11 cellular contexts compared by ENCODE assay signal in genomic region chr6:57048577-57048976, GRCh38. TPM values are rescaled to one million over a fixed set of nuclear protein-coding genes. Genes with fewer than 3 reads are reported as not detected.
DNase-seq lines count a peak whose midpoint lies in the region; ATAC-seq and TF ChIP-seq lines count a peak whose summit lies in the region.
"Had no signal": no experiment of that assay in that cellular context is flagged by ENCODE, and none has a peak within 500 bp of the region (broad histone marks: within the 10 kb centered on the region; RNA-seq: fewer than 3 reads in every experiment).

No MANE protein-coding gene starts in this region.

- peaks cover 24% of the 10 kb centered on the region for H3K4me1 ChIP-seq in OCI-LY7 (ENCODE audit: insufficient read depth, low read length, poor library complexity, severe bottlenecking)

- peaks cover 29% of the 10 kb centered on the region for H3K4me1 Mint-ChIP-seq in activated T-cell treated with anti-CD3 and anti-CD28 coated beads, Interleukin-2, amount 50 U/mL, for 24 hours (ENCODE audit: low read depth)
- H3K4me1 Mint-ChIP-seq in effector memory CD8-positive, alpha-beta T cell (ENCODE audit: low read depth in 2 of 2), result peaks cover 18 to 20% of the 10 kb centered on the region in 2 donors
- H3K4me1 Mint-ChIP-seq in progenitor cell of endocrine pancreas (ENCODE audit: low read depth), result peaks cover 19% of the 10 kb centered on the region

- peak overlapping the region; percentile 71 for H3K4me2 ChIP-seq in OCI-LY7 (ENCODE audit: low read length)

- peaks cover 54% of the 10 kb centered on the region for H3K36me3 Mint-ChIP-seq in activated T-cell treated with anti-CD3 and anti-CD28 coated beads, Interleukin-2, amount 50 U/mL, for 24 hours (ENCODE audit: low read depth)
- peaks cover 44% of the 10 kb centered on the region for H3K36me3 Mint-ChIP-seq in effector memory CD8-positive, alpha-beta T cell (ENCODE audit: insufficient read depth)
- peaks cover 25% of the 10 kb centered on the region for H3K36me3 Mint-ChIP-seq in progenitor cell of endocrine pancreas (ENCODE audit: insufficient read depth)

- no peaks in the 10 kb centered on the region for H3K9me3 ChIP-seq in OCI-LY7 (ENCODE audit: low read length)

- POLR2A ChIA-PET in OCI-LY7 (lab: Charles Lee), result interaction anchor here (0.5 to 0.7 kb wide), 2 partner anchors 10 to 119 kb away, joined by 3 to 4 read pairs; no protein-coding TSS in a partner anchor

- H3K27ac Mint-ChIP-seq in activated T-cell treated with anti-CD3 and anti-CD28 coated beads, Interleukin-2, amount 50 U/mL, for 24 hours, result no peak overlapping the region
- peak overlapping the region; percentile 44 to 51 for H3K27ac Mint-ChIP-seq in effector memory CD8-positive, alpha-beta T cell
- H3K27ac Mint-ChIP-seq in progenitor cell of endocrine pancreas, result no peak overlapping the region

- H3K9me2 ChIP-seq in OCI-LY7 (ENCODE audit: insufficient read depth, low read length), result no peaks in the 10 kb centered on the region

- H4K20me1 ChIP-seq in OCI-LY7 (ENCODE audit: insufficient read depth, low read length), result peaks cover 9% of the 10 kb centered on the region; the same call in 1 of the 2 replicates

- no peak for ATAC-seq in effector memory CD8-positive, alpha-beta T cell (replicated peaks)
- ATAC-seq in GM18498 (IDR thresholded peaks at IDR 0.05; ENCODE audit: unreplicated experiment), result no peak

- BruUV-seq in OCI-LY7 (replicated peaks; lab: Mats Ljungman, UMichigan), result no TSS peak

- in situ Hi-C loops in KBM-7 (cut with MboI; ENCODE audit: low pct_unique_long_range_greater_than_20kb, low sequenced_read_pairs), result no loop called here

- H3K27ac ChIP-seq in OCI-LY7 (ENCODE audit: low read depth, low read length, poor library complexity, severe bottlenecking), result no peak overlapping the region
- H3K27ac ChIP-seq: coronary artery had no signal

- H3K27me3 Mint-ChIP-seq in activated T-cell treated with anti-CD3 and anti-CD28 coated beads, Interleukin-2, amount 50 U/mL, for 24 hours, result peaks cover 21% of the 10 kb centered on the region
- H3K27me3 Mint-ChIP-seq in effector memory CD8-positive, alpha-beta T cell, result peaks cover 6 to 7% of the 10 kb centered on the region in 2 donors
- peaks cover 10% of the 10 kb centered on the region for H3K27me3 Mint-ChIP-seq in progenitor cell of endocrine pancreas

- no peaks in the 10 kb centered on the region for H3K9me3 Mint-ChIP-seq in activated T-cell treated with anti-CD3 and anti-CD28 coated beads, Interleukin-2, amount 50 U/mL, for 24 hours
- no peaks in the 10 kb centered on the region for H3K9me3 Mint-ChIP-seq in effector memory CD8-positive, alpha-beta T cell
- peaks cover 3% of the 10 kb centered on the region for H3K9me3 Mint-ChIP-seq in progenitor cell of endocrine pancreas (ENCODE audit: low read depth)

- CTCF ChIA-PET in OCI-LY7 (lab: Charles Lee; ENCODE audit: unreplicated experiment), result no interaction called here

- H3K79me2 ChIP-seq in OCI-LY7 (ENCODE audit: insufficient read depth, low read depth, low read length), result peaks cover 35% of the 10 kb centered on the region

- peak overlapping the region; percentile 68 for H3K4me3 Mint-ChIP-seq in activated T-cell treated with anti-CD3 and anti-CD28 coated beads, Interleukin-2, amount 50 U/mL, for 24 hours
- peak overlapping the region; percentile 39 to 48 for H3K4me3 Mint-ChIP-seq in effector memory CD8-positive, alpha-beta T cell
- H3K4me3 Mint-ChIP-seq in progenitor cell of endocrine pancreas (ENCODE audit: low read depth), result peak overlapping the region; percentile 45

- TF ChIP-seq CTCF in OCI-LY7 (conservative IDR thresholded peaks at IDR 0.05; ENCODE audit: low read length) (no peak), progenitor cell of endocrine pancreas (IDR thresholded peaks at IDR 0.05; ENCODE audit: unreplicated experiment) (no peak)

- intact Hi-C loops in OCI-LY7 (cut with micrococcal nuclease; ENCODE audit: unreplicated experiment), result no loop called here

- no peak for DNase-seq in activated T-cell treated with anti-CD3 and anti-CD28 coated beads, Interleukin-2, amount 50 U/mL, for 24 hours
- DNase-seq in activated T-cell treated with anti-CD3 and anti-CD28 coated beads for 4 hours, result no peak
- no peak for DNase-seq in OCI-LY7 (ENCODE audit: low spot score)
- DNase-seq in effector memory CD8-positive, alpha-beta T cell, result no peak
- DNase-seq in progenitor cell of endocrine pancreas (ENCODE audit: low spot score, unreplicated experiment), result no peak
- DNase-seq in ureter (ENCODE audit: low spot score), result no peak
- DNase-seq in KBM-7, result no peak
- DNase-seq: AML-193, NCI-H1436 had no signal

- H2AFZ ChIP-seq in OCI-LY7 (ENCODE audit: low read length), result no peak overlapping the region

- H3K36me3 ChIP-seq in OCI-LY7 (ENCODE audit: insufficient read depth, low read length), result peaks cover 55% of the 10 kb centered on the region

- H3K4me3 ChIP-seq in OCI-LY7 (ENCODE audit: low read depth, low read length, poor library complexity, severe bottlenecking), result peak overlapping the region; percentile 64
- H3K4me3 ChIP-seq: coronary artery had no signal

RNA-seq across cellular contexts. Expression of gene KIAA1586, which starts 2.1 kb away (rescaled TPM):
- total RNA-seq in OCI-LY7 (2014; rRNA removed; shearing (Covaris generic)), result 14.4 and 16.2 TPM in 2 replicates
- 25.7 and 28.0 TPM in 2 replicates for total RNA-seq in OCI-LY7 (2022)
- 22.0 and 23.0 TPM in 2 replicates for total RNA-seq in progenitor cell of endocrine pancreas
- total RNA-seq in ureter, result 19.8 TPM

RNA-seq across cellular contexts. Expression of gene ZNF451, which starts 41.4 kb away (rescaled TPM):
- total RNA-seq in OCI-LY7 (2014; rRNA removed; shearing (Covaris generic)), result 35.1 and 50.0 TPM in 2 replicates
- 66.7 and 76.3 TPM in 2 replicates for total RNA-seq in OCI-LY7 (2022)
- total RNA-seq in progenitor cell of endocrine pancreas, result 66.3 and 70.6 TPM in 2 replicates
- total RNA-seq in ureter, result 91.3 TPM

Comparison
In these comparisons a context has a peak if more than half of its experiments do, and no peak if none do; other contexts are left out.
1. H3K27ac Mint-ChIP-seq: peak in effector memory CD8-positive, alpha-beta T cell (2 of 2); none in activated T-cell treated with anti-CD3 and anti-CD28 coated beads, Interleukin-2, amount 50 U/mL, for 24 hours (single experiment) and progenitor cell of endocrine pancreas (single experiment).
2. Peak in every context shown above with its lines, with median percentiles within 50 percentile points of each other: H3K4me3 Mint-ChIP-seq.